Comparison of ENCODE assay signal across 8 cellular contexts in genomic region chr20:4740774-4741431, GRCh38. TPM values are rescaled to one million over a fixed set of nuclear protein-coding genes. Genes with fewer than 3 reads are reported as not detected.
A peak's percentile ranks its signal among the peaks of the same experiment; 100 is the strongest.
DNase-seq lines count a peak whose midpoint lies in the region; ATAC-seq and TF ChIP-seq lines count a peak whose summit lies in the region.

No MANE protein-coding gene starts in this region.

- no peaks in the 10 kb centered on the region for H3K9me2 ChIP-seq in Loucy (replicated peaks; ENCODE audit: low read depth, low read length)

- H3K9me3 ChIP-seq in Loucy (ENCODE audit: insufficient read depth, low read depth, low read length) = no peaks in the 10 kb centered on the region

- no peaks in the 10 kb centered on the region for H3K36me3 Mint-ChIP-seq in chondrocyte (ENCODE audit: low read depth)

- H3K27ac Mint-ChIP-seq in chondrocyte (ENCODE audit: unreplicated experiment) = no peak overlapping the region

- H3K4me1 Mint-ChIP-seq in chondrocyte (ENCODE audit: low read depth) = no peaks in the 10 kb centered on the region

- H3K36me3 ChIP-seq in GM06990 (ENCODE audit: control insufficient read depth, insufficient read depth, low read length) (no peaks in the 10 kb centered on the region), Loucy (ENCODE audit: insufficient read depth, low read length) (no peaks in the 10 kb centered on the region)

- H3K4me3 Mint-ChIP-seq in chondrocyte (ENCODE audit: unreplicated experiment) = no peak overlapping the region

- H3K4me3 ChIP-seq in GM06990 (replicated peaks; ENCODE audit: low read depth, low read length) (no peak overlapping the region), Loucy (ENCODE audit: low read length, poor library complexity, severe bottlenecking) (no peak overlapping the region)

- H2AFZ ChIP-seq in Loucy (ENCODE audit: low read length) = no peak overlapping the region

- no peak for ATAC-seq in GM18511 (IDR thresholded peaks at IDR 0.05; ENCODE audit: unreplicated experiment)
- no peak for ATAC-seq in GM18520 (IDR thresholded peaks at IDR 0.05; ENCODE audit: unreplicated experiment)

- no peak for DNase-seq in GM06990 (ENCODE audit: extremely low read depth, insufficient read length)
- DNase-seq in activated CD4-positive, alpha-beta T cell treated with anti-CD3 and anti-CD28 coated beads for 1 hour = peak; percentile 45
- DNase-seq in chondrocyte (ENCODE audit: low spot score) = no peak
- DNase-seq in mucosa of gallbladder (ENCODE audit: low spot score) = peak; percentile 48
- peak; percentile 45 for DNase-seq in stimulated activated naive CD4-positive, alpha-beta T cell treated with Interleukin-2 at 50 U/mL for 16 hours (lab: John Stamatoyannopoulos, UW)

- H3K4me2 ChIP-seq in Loucy (ENCODE audit: low read depth, low read length, poor library complexity, severe bottlenecking) = no peak overlapping the region

- no peaks in the 10 kb centered on the region for H3K4me1 ChIP-seq in Loucy (ENCODE audit: insufficient read depth, low read length, poor library complexity, severe bottlenecking)

- H3K9ac ChIP-seq in Loucy (ENCODE audit: low read depth, low read length, poor library complexity, severe bottlenecking) = no peak overlapping the region

- no peaks in the 10 kb centered on the region for H3K79me2 ChIP-seq in Loucy (ENCODE audit: insufficient read depth, low read length)

- no peaks in the 10 kb centered on the region for H3F3A ChIP-seq in Loucy (ENCODE audit: low read depth)

- no peaks in the 10 kb centered on the region for H3K9me3 Mint-ChIP-seq in chondrocyte (ENCODE audit: low read depth)

- TF ChIP-seq CTCF in GM06990 (IDR thresholded peaks at IDR 0.05; ENCODE audit: insufficient read depth, low read length, poor library complexity, severe bottlenecking) (peak; percentile 81), Loucy (conservative IDR thresholded peaks at IDR 0.05; ENCODE audit: low read length) (peak; percentile 88), chondrocyte (IDR thresholded peaks at IDR 0.05) (peak; percentile 88)

- H3K27me3 ChIP-seq in GM06990 (replicated peaks; ENCODE audit: control insufficient read depth, insufficient read depth, low read length) (no peaks in the 10 kb centered on the region; the same call in 1 of the 2 replicates), Loucy (ENCODE audit: insufficient read depth, low read length, poor library complexity, severe bottlenecking) (no peaks in the 10 kb centered on the region)

- H4K20me1 ChIP-seq in Loucy (ENCODE audit: insufficient read depth, low read length, poor library complexity, severe bottlenecking) = no peaks in the 10 kb centered on the region

- peaks cover 24% of the 10 kb centered on the region for H3K27me3 Mint-ChIP-seq in chondrocyte (ENCODE audit: low read depth)

RNA-seq across cellular contexts. Expression of gene PRND, which starts 19.2 kb away (rescaled TPM):
- total RNA-seq in chondrocyte = not detected in 3 replicates
- not detected for total RNA-seq in mucosa of gallbladder

RNA-seq across cellular contexts. Expression of gene PRNP, which starts 54.6 kb away (rescaled TPM):
- total RNA-seq in chondrocyte (69.8 to 93.6 TPM (median 92.9 TPM) in 3 replicates), mucosa of gallbladder (115 TPM)

Comparison
In these comparisons a context has a peak if more than half of its experiments do, and no peak if none do; other contexts are left out.
1. DNase-seq: peak in activated CD4-positive, alpha-beta T cell treated with anti-CD3 and anti-CD28 coated beads for 1 hour (single experiment), mucosa of gallbladder (single experiment) and stimulated activated naive CD4-positive, alpha-beta T cell treated with Interleukin-2 at 50 U/mL for 16 hours (single experiment); none in GM06990 (single experiment) and chondrocyte (single experiment).
2. Peak in every context shown above with its lines, with median percentiles within 50 percentile points of each other: CTCF ChIP-seq.